ENCODE assay signal across 1 cellular context in the genomic region with DNA sequence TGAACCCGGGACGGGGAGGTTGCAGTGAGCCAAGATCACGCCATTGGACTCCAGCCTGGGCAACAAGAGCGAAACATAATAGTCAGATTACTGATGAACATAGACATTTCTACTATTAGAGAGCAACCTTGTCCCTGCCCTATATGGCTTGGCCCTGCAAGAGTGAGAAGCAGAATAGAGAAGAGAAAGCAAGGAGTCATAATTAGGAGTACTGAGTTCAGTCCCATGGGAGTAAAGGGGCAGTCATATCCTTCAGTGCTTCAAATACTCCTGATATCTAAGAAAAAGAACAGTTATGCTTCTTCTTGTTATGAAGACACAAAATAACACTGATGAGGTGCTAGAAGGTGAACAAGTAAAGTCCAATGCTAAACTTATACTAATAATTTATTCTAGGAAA.
TF ChIP-seq lines count a peak whose summit lies in the region.

No MANE protein-coding gene starts in this region.

TF ChIP-seq in A549, 52 proteins besides CTCF, POLR2A, EP300 and RAD21:
- TF ChIP-seq, protein P1, sequence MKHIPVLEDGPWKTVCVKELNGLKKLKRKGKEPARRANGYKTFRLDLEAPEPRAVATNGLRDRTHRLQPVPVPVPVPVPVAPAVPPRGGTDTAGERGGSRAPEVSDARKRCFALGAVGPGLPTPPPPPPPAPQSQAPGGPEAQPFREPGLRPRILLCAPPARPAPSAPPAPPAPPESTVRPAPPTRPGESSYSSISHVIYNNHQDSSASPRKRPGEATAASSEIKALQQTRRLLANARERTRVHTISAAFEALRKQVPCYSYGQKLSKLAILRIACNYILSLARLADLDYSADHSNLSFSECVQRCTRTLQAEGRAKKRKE (CRISPR knock-in tag; IDR thresholded peaks at IDR 0.05; ENCODE audit: low read depth): no peak
- TF ChIP-seq ZNF302 (CRISPR knock-in tag; IDR thresholded peaks at IDR 0.05) (no peak), E2F6 (IDR thresholded peaks at IDR 0.05; ENCODE audit: borderline replicate concordance, low read depth) (no peak), HOXB5 (CRISPR knock-in tag; IDR thresholded peaks at IDR 0.05) (no peak), FOSL2 (IDR thresholded peaks at IDR 0.05) (no peak), FOSL2 (CRISPR knock-in tag; IDR thresholded peaks at IDR 0.05) (no peak), HES2 (IDR thresholded peaks at IDR 0.05) (no peak), RCOR1 (IDR thresholded peaks at IDR 0.05; ENCODE audit: low read depth, low read length) (no peak), NFE2L2 (conservative IDR thresholded peaks at IDR 0.05; ENCODE audit: low read length) (no peak), NPAS2 (CRISPR knock-in tag; IDR thresholded peaks at IDR 0.05; ENCODE audit: borderline replicate concordance) (no peak), JUNB (IDR thresholded peaks at IDR 0.05) (no peak), HDAC2 (IDR thresholded peaks at IDR 0.05) (no peak), KDM1A (IDR thresholded peaks at IDR 0.05; ENCODE audit: low read depth) (no peak), RARB (CRISPR knock-in tag; IDR thresholded peaks at IDR 0.05) (no peak), CBX8 (IDR thresholded peaks at IDR 0.05) (no peak), MAFK (IDR thresholded peaks at IDR 0.05; ENCODE audit: partially characterized antibody) (no peak), CBX2 (IDR thresholded peaks at IDR 0.05; ENCODE audit: borderline replicate concordance, low read depth) (no peak), HEYL (CRISPR knock-in tag; IDR thresholded peaks at IDR 0.05) (no peak)
- TF ChIP-seq, protein P2, sequence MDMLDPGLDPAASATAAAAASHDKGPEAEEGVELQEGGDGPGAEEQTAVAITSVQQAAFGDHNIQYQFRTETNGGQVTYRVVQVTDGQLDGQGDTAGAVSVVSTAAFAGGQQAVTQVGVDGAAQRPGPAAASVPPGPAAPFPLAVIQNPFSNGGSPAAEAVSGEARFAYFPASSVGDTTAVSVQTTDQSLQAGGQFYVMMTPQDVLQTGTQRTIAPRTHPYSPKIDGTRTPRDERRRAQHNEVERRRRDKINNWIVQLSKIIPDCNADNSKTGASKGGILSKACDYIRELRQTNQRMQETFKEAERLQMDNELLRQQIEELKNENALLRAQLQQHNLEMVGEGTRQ (IDR thresholded peaks at IDR 0.05): no peak
- TF ChIP-seq, protein P3, sequence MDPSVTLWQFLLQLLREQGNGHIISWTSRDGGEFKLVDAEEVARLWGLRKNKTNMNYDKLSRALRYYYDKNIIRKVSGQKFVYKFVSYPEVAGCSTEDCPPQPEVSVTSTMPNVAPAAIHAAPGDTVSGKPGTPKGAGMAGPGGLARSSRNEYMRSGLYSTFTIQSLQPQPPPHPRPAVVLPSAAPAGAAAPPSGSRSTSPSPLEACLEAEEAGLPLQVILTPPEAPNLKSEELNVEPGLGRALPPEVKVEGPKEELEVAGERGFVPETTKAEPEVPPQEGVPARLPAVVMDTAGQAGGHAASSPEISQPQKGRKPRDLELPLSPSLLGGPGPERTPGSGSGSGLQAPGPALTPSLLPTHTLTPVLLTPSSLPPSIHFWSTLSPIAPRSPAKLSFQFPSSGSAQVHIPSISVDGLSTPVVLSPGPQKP (IDR thresholded peaks at IDR 0.05; ENCODE audit: low read depth, low read length): no peak
